In the genomic region with DNA sequence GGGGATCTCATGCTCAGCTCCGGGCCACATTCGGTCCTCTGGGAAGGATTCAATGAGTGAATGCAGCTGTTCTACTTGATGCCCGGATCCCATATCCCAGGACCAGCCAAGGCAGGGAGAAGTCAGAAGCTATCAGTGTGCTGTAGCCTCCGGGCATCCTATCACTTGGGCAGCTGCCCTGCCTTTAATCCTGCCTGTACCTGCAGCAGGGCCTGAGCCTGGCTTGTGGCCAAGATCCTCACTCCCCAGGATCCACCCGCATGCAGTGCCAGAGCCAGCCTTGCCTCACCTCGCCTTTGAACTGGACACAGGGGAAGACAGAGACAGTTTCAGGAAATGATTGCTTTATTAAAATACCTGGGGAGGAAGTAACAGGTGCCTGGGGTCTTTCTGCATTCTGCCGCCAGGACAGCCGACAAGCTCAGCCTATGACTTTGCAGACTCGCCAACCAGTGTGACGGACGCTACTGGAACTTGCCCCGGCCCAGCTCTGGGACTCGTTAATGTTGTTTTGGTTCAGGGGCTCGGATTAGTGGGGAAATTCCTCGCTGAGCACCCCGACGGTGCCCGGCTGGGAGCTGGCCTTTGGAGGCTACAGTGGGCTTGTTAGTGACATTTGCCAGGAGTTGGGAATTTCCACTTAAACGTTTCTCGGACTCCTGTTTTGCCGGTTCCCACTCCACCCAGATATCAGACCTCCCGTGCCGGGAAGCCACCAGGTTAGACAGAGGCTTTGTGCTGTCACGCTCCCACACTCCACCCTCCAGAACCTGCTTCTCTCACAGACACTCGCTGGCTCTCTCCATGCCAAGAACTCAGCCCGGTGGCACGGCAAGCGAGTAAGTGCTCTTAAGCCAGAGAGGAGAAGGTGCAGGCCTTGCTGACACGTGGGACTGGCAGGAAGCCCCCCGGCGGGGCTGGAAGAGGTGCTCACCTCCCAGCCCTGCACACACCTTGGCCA, we compare ENCODE assay signal across 8 cellular contexts. TPM values are rescaled to one million over a fixed set of nuclear protein-coding genes. Genes with fewer than 3 reads are reported as not detected.
DNase-seq lines count a peak whose midpoint lies in the region; ATAC-seq and TF ChIP-seq lines count a peak whose summit lies in the region.

No MANE protein-coding gene starts in this region.

- H3K4me3 ChIP-seq in esophagus (ENCODE audit: low read depth in 1 of 2, low read length in 2 of 2) = peak overlapping the region; percentile 37 to 50

- BruUV-seq in Calu3 (replicated peaks; lab: Mats Ljungman, UMichigan) = TSS peak; percentile 26

- H3K27ac ChIP-seq in esophagus (ENCODE audit: low read depth in 2 of 2, low read length in 1 of 2) = peak overlapping the region; percentile 66 to 91

- CTCF ChIA-PET in Calu3 (lab: Charles Lee) = interaction anchor here (1.4 to 2.5 kb wide), 4 partner anchors 10 to 25 kb away, joined by 3 to 7 read pairs (median 4); no protein-coding TSS in a partner anchor

- ATAC-seq in stimulated activated memory B cell treated with anti-CD40 and anti-IgM and Interleukin-4, amounts not matched to agents 10 μg/mL and 1 μg/mL and 100 μg/mL, for 72 hours = no peak

- no peaks in the 10 kb centered on the region for H3K36me3 ChIP-seq in esophagus (ENCODE audit: control insufficient read depth in 2 of 2, insufficient read depth in 2 of 2, low read length in 1 of 2)

- peak; percentile 47 for DNase-seq in Calu3
- DNase-seq in NCI-H226 = peak; percentile 64
- DNase-seq in osteocyte (ENCODE audit: extremely low spot score, unreplicated experiment) = no peak
- no peak for DNase-seq in UCSD-AML1 (lab: John Stamatoyannopoulos, UW; ENCODE audit: unreplicated experiment)
- no peak for DNase-seq in posterior vena cava (ENCODE audit: low spot score)
- no peak for DNase-seq in foreskin melanocyte

- H3K9me3 Mint-ChIP-seq in Calu3 (ENCODE audit: low read depth, unreplicated experiment) = no peaks in the 10 kb centered on the region
- H3K9me3 Mint-ChIP-seq in osteocyte (ENCODE audit: unreplicated experiment) = no peaks in the 10 kb centered on the region
- no peaks in the 10 kb centered on the region for H3K9me3 Mint-ChIP-seq in stimulated activated memory B cell treated with anti-CD40 and anti-IgM and Interleukin-4, amounts not matched to agents 10 μg/mL and 1 μg/mL and 100 μg/mL, for 72 hours

- H3K27me3 ChIP-seq in esophagus (ENCODE audit: control insufficient read depth in 1 of 2, insufficient read depth in 2 of 2, low read length in 2 of 2) = no peaks in the 10 kb centered on the region

- 22 to 28% methylated on average over 31 of the region's 31 CpGs for WGBS in esophagus, 2 donors

- no peak overlapping the region for H3K27ac Mint-ChIP-seq in Calu3 (ENCODE audit: unreplicated experiment)
- H3K27ac Mint-ChIP-seq in osteocyte (ENCODE audit: unreplicated experiment) = no peak overlapping the region
- no peak overlapping the region for H3K27ac Mint-ChIP-seq in stimulated activated memory B cell treated with anti-CD40 and anti-IgM and Interleukin-4, amounts not matched to agents 10 μg/mL and 1 μg/mL and 100 μg/mL, for 72 hours

- H3K4me1 Mint-ChIP-seq in Calu3 (ENCODE audit: low read depth, unreplicated experiment) (peaks cover 18% of the 10 kb centered on the region), osteocyte (ENCODE audit: unreplicated experiment) (peaks cover 34% of the 10 kb centered on the region)
- peaks cover 15% of the 10 kb centered on the region for H3K4me1 Mint-ChIP-seq in stimulated activated memory B cell treated with anti-CD40 and anti-IgM and Interleukin-4, amounts not matched to agents 10 μg/mL and 1 μg/mL and 100 μg/mL, for 72 hours

- intact Hi-C loops in Calu3 (cut with micrococcal nuclease; ENCODE audit: unreplicated experiment) (no loop called here), posterior vena cava (cut with DNase I) (no loop called here)

- TF ChIP-seq CTCF in Calu3 (IDR thresholded peaks at IDR 0.05; ENCODE audit: unreplicated experiment) = no peak
- TF ChIP-seq CTCF in osteocyte (IDR thresholded peaks at IDR 0.05) = no peak

- no peaks in the 10 kb centered on the region for H3K27me3 Mint-ChIP-seq in Calu3 (ENCODE audit: unreplicated experiment)
- no peaks in the 10 kb centered on the region for H3K27me3 Mint-ChIP-seq in osteocyte (ENCODE audit: unreplicated experiment)
- peaks cover 43% of the 10 kb centered on the region for H3K27me3 Mint-ChIP-seq in stimulated activated memory B cell treated with anti-CD40 and anti-IgM and Interleukin-4, amounts not matched to agents 10 μg/mL and 1 μg/mL and 100 μg/mL, for 72 hours

- peaks cover 5 to 13% of the 10 kb centered on the region in 2 donors for H3K4me1 ChIP-seq in esophagus (ENCODE audit: control insufficient read depth in 2 of 2, insufficient read depth in 2 of 2, low read length in 1 of 2)

- peaks cover 6% of the 10 kb centered on the region for H3K36me3 Mint-ChIP-seq in Calu3 (ENCODE audit: insufficient read depth, unreplicated experiment)
- H3K36me3 Mint-ChIP-seq in osteocyte (ENCODE audit: unreplicated experiment) = no peaks in the 10 kb centered on the region
- H3K36me3 Mint-ChIP-seq in stimulated activated memory B cell treated with anti-CD40 and anti-IgM and Interleukin-4, amounts not matched to agents 10 μg/mL and 1 μg/mL and 100 μg/mL, for 72 hours = no peaks in the 10 kb centered on the region

- H3K9me3 ChIP-seq in esophagus (ENCODE audit: control insufficient read depth in 2 of 2, insufficient read depth in 1 of 2, low read depth in 1 of 2, low read length in 1 of 2) = no peaks in the 10 kb centered on the region

- peak overlapping the region; percentile 77 for H3K4me3 Mint-ChIP-seq in Calu3 (ENCODE audit: low read depth, unreplicated experiment)
- H3K4me3 Mint-ChIP-seq in osteocyte (ENCODE audit: unreplicated experiment) = peak overlapping the region; percentile 38
- no peak overlapping the region for H3K4me3 Mint-ChIP-seq in stimulated activated memory B cell treated with anti-CD40 and anti-IgM and Interleukin-4, amounts not matched to agents 10 μg/mL and 1 μg/mL and 100 μg/mL, for 72 hours

RNA-seq across cellular contexts. Expression of gene PTGES, which starts 0.7 kb away (rescaled TPM):
- total RNA-seq in Calu3 (2022) (6.3 and 7.4 TPM in 2 replicates), osteocyte (0.83 and 0.94 TPM in 2 replicates), posterior vena cava (10 to 100 TPM in 1 of 2 donors, 1 to 10 TPM in 1; 7.9 to 15.9 TPM)
- 10 to 100 TPM in 1 of 2 donors, 1 to 10 TPM in 1; 6.4 to 16.3 TPM for polyA plus RNA-seq in esophagus

RNA-seq across cellular contexts. Expression of gene TOR1B, which starts 50.9 kb away (rescaled TPM):
- total RNA-seq in Calu3 (2022) (20.9 and 28.3 TPM in 2 replicates), osteocyte (32.1 and 32.7 TPM in 2 replicates), posterior vena cava (10 to 100 TPM; 16.9 to 17.5 TPM)
- polyA plus RNA-seq in esophagus = 1 to 10 TPM; 8.8 to 9.7 TPM

Comparison
In these comparisons a context has a peak if more than half of its experiments do, and no peak if none do; other contexts are left out.
1. DNase-seq: peak in Calu3 (single experiment) and NCI-H226 (single experiment); none in osteocyte (single experiment), UCSD-AML1 (single experiment), posterior vena cava (single experiment) and foreskin melanocyte (single experiment).